ENCODE assay signal across 27 cellular contexts in genomic region chr5:54739371-54739770, GRCh38.
"Had no signal": no experiment of that assay in that cellular context is flagged by ENCODE, and none has a peak within 500 bp of the region (broad histone marks: within the 10 kb centered on the region; RNA-seq: fewer than 3 reads in every experiment).

No MANE protein-coding gene starts in this region.

- H3K36me3 ChIP-seq: adrenal gland, MG63, SJSA1 had no signal

- H3K4me2 ChIP-seq: SK-N-SH had no signal

- H3K27me3 ChIP-seq: adrenal gland, MG63, SJSA1 had no signal

- H3K9ac ChIP-seq: SK-N-SH had no signal

- ATAC-seq: activated CD4-positive, alpha-beta T cell treated with anti-CD3 and anti-CD28 coated beads for 36 hours; activated CD4-positive, CD25-positive, alpha-beta regulatory T cell treated with anti-CD3 and anti-CD28 coated beads, Interleukin-2, amount 50 U/mL, for 24 hours; activated naive CD4-positive, alpha-beta T cell treated with anti-CD3 and anti-CD28 coated beads, Interleukin-2, amount 50 U/mL, for 72 hours; activated T-cell treated with anti-CD3 and anti-CD28 coated beads, Interleukin-2, amount 50 U/mL, for 4 hours; Panc1; WTC11 had no signal

- H3K27ac ChIP-seq: adrenal gland, SJSA1 had no signal

- H3K9me3 ChIP-seq: adrenal gland, MG63, SJSA1, SK-N-SH had no signal

- H3K4me3 ChIP-seq: adrenal gland, MG63, SJSA1 had no signal

- DNase-seq: activated CD4-positive, alpha-beta memory T cell treated with anti-CD3 and anti-CD28 coated beads for 36 hours; activated CD4-positive, alpha-beta T cell treated with anti-CD3 and anti-CD28 coated beads for 36 hours; activated CD4-positive, alpha-beta T cell treated with anti-CD3 and anti-CD28 coated beads, Interleukin-2, amount 50 U/mL, for 1 hour; activated CD8-positive, alpha-beta memory T cell treated with anti-CD3 and anti-CD28 coated beads, Interleukin-2, amount 50 U/mL, for 4 hours; activated gamma-delta T cell treated with Interleukin-2 at 50 U/mL for 16 hours; activated naive CD4-positive, alpha-beta T cell treated with anti-CD3 and anti-CD28 coated beads for 36 hours; activated T-cell treated with anti-CD3 and anti-CD28 coated beads for 4 hours; activated T-cell treated with anti-CD3 and anti-CD28 coated beads, Interleukin-2, amount 50 U/mL, for 4 hours; adrenal gland; caudate nucleus; cerebellar nuclear complex; MG63; NCI-H1048; NCI-H1105 treated with DMSO at 0.1 percent for 48 hours; NCI-H1436; NCI-H1694; NCI-H1930; NCI-H2081 treated with DMSO at 0.1 percent for 48 hours; NCI-H226; NCI-H524 treated with DMSO at 0.1 percent for 48 hours; SHP77 treated with DMSO at 0.1 percent for 48 hours; SK-N-SH had no signal
